Comparison of ENCODE assay signal across 8 cellular contexts in the genomic region with DNA sequence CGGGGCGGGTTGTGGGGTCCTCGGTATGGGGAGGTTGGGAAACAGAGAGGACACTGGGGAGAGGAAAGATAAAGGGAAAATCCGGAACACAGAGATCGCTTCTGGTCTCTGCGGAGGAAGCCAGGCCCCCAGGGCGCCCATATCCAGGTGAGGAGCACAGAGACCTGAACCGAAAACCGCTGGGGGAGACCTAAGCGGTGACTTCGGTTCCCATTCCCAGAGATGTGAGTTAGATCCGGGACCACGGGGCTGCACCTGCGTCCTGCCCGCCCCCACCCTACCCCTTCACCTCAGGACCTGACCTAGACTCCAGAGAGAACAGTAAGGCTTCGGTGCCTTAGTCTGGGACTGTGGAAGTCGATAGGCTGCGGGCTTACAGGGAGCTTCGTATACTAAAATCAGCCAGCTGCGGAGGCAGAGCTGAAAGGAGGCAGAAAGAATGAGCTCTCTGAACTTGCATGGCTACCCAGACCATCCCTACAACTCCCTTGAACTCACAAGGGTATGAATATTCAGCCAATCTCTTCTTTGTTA. TPM values are rescaled to one million over a fixed set of nuclear protein-coding genes. Genes with fewer than 3 reads are reported as not detected.
DNase-seq lines count a peak whose midpoint lies in the region; ATAC-seq and TF ChIP-seq lines count a peak whose summit lies in the region.

No MANE protein-coding gene starts in this region.

- H3K9me3 Mint-ChIP-seq in activated naive CD8-positive, alpha-beta T cell treated with anti-CD3 and anti-CD28 coated beads, Interleukin-2, amount 50 U/mL, for 24 hours = no peaks in the 10 kb centered on the region

- 1% methylated on average over 18 to 20 of the region's 20 CpGs for WGBS in GM23248 (ENCODE audit: low coverage in 1 of 2, low lambda C conversion rate in 2 of 2, missing lambda C conversion rate in 2 of 2), 2 experiments
- 5% methylated on average over 18 of the region's 20 CpGs for WGBS in smooth muscle cell (ENCODE audit: low lambda C conversion rate)

- H3K4me3 ChIP-seq in GM23248 (peak overlapping the region; percentile 95), iPS-18a (ENCODE audit: low read length) (peak overlapping the region; percentile 88), smooth muscle cell (peak overlapping the region; percentile 99)

- H3K27ac ChIP-seq in GM23248 = peak overlapping the region; percentile 95
- peak overlapping the region; percentile 72 for H3K27ac ChIP-seq in iPS-18a (ENCODE audit: low read length)
- H3K27ac ChIP-seq in smooth muscle cell (ENCODE audit: low read depth) = peak overlapping the region; percentile 99

- peak overlapping the region; percentile 93 for H3K27ac Mint-ChIP-seq in activated naive CD8-positive, alpha-beta T cell treated with anti-CD3 and anti-CD28 coated beads, Interleukin-2, amount 50 U/mL, for 24 hours

- no peaks in the 10 kb centered on the region for H3K9me3 ChIP-seq in GM23248 (ENCODE audit: low read depth)
- H3K9me3 ChIP-seq in iPS-18a (ENCODE audit: control insufficient read depth, low read depth, low read length) = no peaks in the 10 kb centered on the region
- H3K9me3 ChIP-seq in smooth muscle cell (replicated peaks; ENCODE audit: low read depth) = no peaks in the 10 kb centered on the region

- peak; percentile 13 for ATAC-seq in activated naive CD8-positive, alpha-beta T cell treated with anti-CD3 and anti-CD28 coated beads, Interleukin-2, amount 50 U/mL, for 24 hours

- TF ChIP-seq CTCF in smooth muscle cell (IDR thresholded peaks at IDR 0.05; ENCODE audit: borderline replicate concordance, insufficient read depth, poor library complexity, severe bottlenecking) = no peak

- H3K4me1 ChIP-seq in GM23248 (ENCODE audit: insufficient read depth) (peaks cover 27% of the 10 kb centered on the region), iPS-18a (ENCODE audit: control insufficient read depth, low read depth, low read length) (peaks cover 5% of the 10 kb centered on the region), smooth muscle cell (ENCODE audit: low read depth) (peaks cover 20% of the 10 kb centered on the region)

- H2AFZ ChIP-seq in GM23248 (peak overlapping the region; percentile 83), smooth muscle cell (ENCODE audit: low read depth) (peak overlapping the region; percentile 76)

- H3K9ac ChIP-seq in GM23248 = peak overlapping the region; percentile 94
- H3K9ac ChIP-seq in iPS-18a (ENCODE audit: low read length) = peak overlapping the region; percentile 87
- peak overlapping the region; percentile 99 for H3K9ac ChIP-seq in smooth muscle cell (ENCODE audit: low read depth)

- peak overlapping the region; percentile 96 for H3K4me3 Mint-ChIP-seq in activated naive CD8-positive, alpha-beta T cell treated with anti-CD3 and anti-CD28 coated beads, Interleukin-2, amount 50 U/mL, for 24 hours

- no peaks in the 10 kb centered on the region for H3K27me3 ChIP-seq in GM23248 (replicated peaks; ENCODE audit: insufficient read depth)
- no peaks in the 10 kb centered on the region for H3K27me3 ChIP-seq in iPS-18a (ENCODE audit: control insufficient read depth, insufficient read depth, low read length)
- no peaks in the 10 kb centered on the region for H3K27me3 ChIP-seq in smooth muscle cell (ENCODE audit: low read depth)

- peak; percentile 43 to 85 (median 70) for DNase-seq in NCI-H1417 (lab: John Stamatoyannopoulos, UW)
- no peak for DNase-seq in NCI-H1417 treated with DMSO at 0.1 percent for 48 hours (lab: John Stamatoyannopoulos, UW)
- DNase-seq in GM23248 = peak; percentile 54
- DNase-seq in M059J (ENCODE audit: low read depth) = peak; percentile 41
- DNase-seq in activated naive CD8-positive, alpha-beta T cell treated with anti-CD3 and anti-CD28 coated beads, Interleukin-2, amount 50 U/mL, for 24 hours = no peak
- DNase-seq in smooth muscle cell (lab: John Stamatoyannopoulos, UW; ENCODE audit: unreplicated experiment) = no peak
- no peak for DNase-seq in GF-D8 (lab: John Stamatoyannopoulos, UW)

- H3K36me3 Mint-ChIP-seq in activated naive CD8-positive, alpha-beta T cell treated with anti-CD3 and anti-CD28 coated beads, Interleukin-2, amount 50 U/mL, for 24 hours (ENCODE audit: low read depth) = peaks cover 6% of the 10 kb centered on the region

- peaks cover 40% of the 10 kb centered on the region for H3K79me2 ChIP-seq in GM23248 (ENCODE audit: insufficient read depth)
- peaks cover 43% of the 10 kb centered on the region for H3K79me2 ChIP-seq in smooth muscle cell (ENCODE audit: low read depth)

- H3K4me2 ChIP-seq in GM23248 (ENCODE audit: unreplicated experiment) (peak overlapping the region; percentile 89), smooth muscle cell (peak overlapping the region; percentile 94)

- H3K4me1 Mint-ChIP-seq in activated naive CD8-positive, alpha-beta T cell treated with anti-CD3 and anti-CD28 coated beads, Interleukin-2, amount 50 U/mL, for 24 hours = peaks cover 55% of the 10 kb centered on the region

- H3F3A ChIP-seq in GM23248 (ENCODE audit: insufficient read depth) = peaks cover 21% of the 10 kb centered on the region
- peaks cover 4% of the 10 kb centered on the region for H3F3A ChIP-seq in smooth muscle cell (ENCODE audit: low read depth)

- H4K20me1 ChIP-seq in GM23248 (ENCODE audit: insufficient read depth) (peaks cover 11% of the 10 kb centered on the region; the same call in 1 of the 2 replicates), smooth muscle cell (ENCODE audit: low read depth) (peaks cover 42% of the 10 kb centered on the region)

- in situ Hi-C loops in GM23248 (cut with MboI) = loop anchor here (25.0 kb wide), 1 partner anchor 396 kb away; no protein-coding TSS in a partner anchor

- H3K9me2 ChIP-seq in GM23248 (ENCODE audit: insufficient read depth) = no peaks in the 10 kb centered on the region

- no peaks in the 10 kb centered on the region for H3K27me3 Mint-ChIP-seq in activated naive CD8-positive, alpha-beta T cell treated with anti-CD3 and anti-CD28 coated beads, Interleukin-2, amount 50 U/mL, for 24 hours

- H3K36me3 ChIP-seq in GM23248 (ENCODE audit: low read depth) = no peaks in the 10 kb centered on the region
- no peaks in the 10 kb centered on the region for H3K36me3 ChIP-seq in iPS-18a (ENCODE audit: control insufficient read depth, low read depth, low read length)
- H3K36me3 ChIP-seq in smooth muscle cell (ENCODE audit: low read depth) = no peaks in the 10 kb centered on the region

RNA-seq across cellular contexts. Expression of gene FAM13B, which starts 0.5 kb away (rescaled TPM):
- total RNA-seq in GM23248 (2014; rRNA removed; shearing (Covaris generic)) = 19.0 and 26.2 TPM in 2 replicates
- polyA plus RNA-seq in GM23248 (2016; fragmentation: Nextera tagmentation; extraction: Ambion mirVana) (13.7 and 15.6 TPM in 2 replicates), smooth muscle cell (3.8 and 10.9 TPM in 2 replicates)
- total RNA-seq in M059J (2014; rRNA removed; shearing (Covaris generic)) = 9.0 and 13.0 TPM in 2 replicates
- total RNA-seq in smooth muscle cell = 15.1 and 22.9 TPM in 2 replicates

RNA-seq across cellular contexts. Expression of gene WNT8A, which starts 50.5 kb away (rescaled TPM):
- not detected in 2 replicates for total RNA-seq in GM23248 (2014; rRNA removed; shearing (Covaris generic))
- polyA plus RNA-seq in GM23248 (2016; fragmentation: Nextera tagmentation; extraction: Ambion mirVana) = not detected in 2 replicates
- 0.12 and 0.54 TPM in 2 replicates for total RNA-seq in M059J (2014; rRNA removed; shearing (Covaris generic))
- total RNA-seq in smooth muscle cell = not detected in 2 replicates
- polyA plus RNA-seq in smooth muscle cell = not detected in 2 replicates

Comparison
In these comparisons a context has a peak if more than half of its experiments do, and no peak if none do; other contexts are left out.
1. DNase-seq: peak in NCI-H1417 (3 of 3), GM23248 (single experiment) and M059J (single experiment); none in NCI-H1417 treated with DMSO at 0.1 percent for 48 hours (single experiment), activated naive CD8-positive, alpha-beta T cell treated with anti-CD3 and anti-CD28 coated beads, Interleukin-2, amount 50 U/mL, for 24 hours (single experiment), smooth muscle cell (single experiment) and GF-D8 (single experiment).
2. Peak in every context shown above with its lines, with median percentiles within 50 percentile points of each other: H3K27ac ChIP-seq, H3K4me3 ChIP-seq and H3K9ac ChIP-seq.